Comparison of ENCODE assay signal across 8 cellular contexts in genomic region chr4:118278473-118279274, GRCh38.
DNase-seq lines count a peak whose midpoint lies in the region; ATAC-seq and TF ChIP-seq lines count a peak whose summit lies in the region.

No MANE protein-coding gene starts in this region.

- peak overlapping the region; percentile 90 to 97 for H3K9ac ChIP-seq in colonic mucosa (ENCODE audit: low read depth in 2 of 2, low read length in 2 of 2)

- TF ChIP-seq CTCF in BJ (IDR thresholded peaks at IDR 0.05; ENCODE audit: insufficient read depth, low read depth, low read length) (no peak), colonic mucosa (IDR thresholded peaks at IDR 0.05) (no peak)

- POLR2A ChIA-PET in BJ (lab: Charles Lee): no interaction called here

- peak; percentile 81 for ATAC-seq in HG03457 (IDR thresholded peaks at IDR 0.05; ENCODE audit: unreplicated experiment)

- H3K9me3 ChIP-seq in colonic mucosa: no peaks in the 10 kb centered on the region

- intact Hi-C loops in colonic mucosa (cut with DNase I): loop anchor here (10.0 kb wide), 2 partner anchors 204 to 556 kb away; partner anchors contain the start of gene SEC24D

- CTCF ChIA-PET in BJ (lab: Yijun Ruan, JAX): no interaction called here

- H3K4me1 ChIP-seq in colonic mucosa: no peaks in the 10 kb centered on the region

- peak; percentile 58 for DNase-seq in BJ (ENCODE audit: low read depth)
- DNase-seq in GM19240 (ENCODE audit: insufficient read length, low spot score): peak; percentile 76
- peak; percentile 78 to 90 for DNase-seq in NCI-H524 (lab: John Stamatoyannopoulos, UW)
- DNase-seq in activated CD4-positive, alpha-beta T cell treated with anti-CD3 and anti-CD28 coated beads for 4 hours: peak; percentile 99 to 100
- peak; percentile 98 for DNase-seq in colonic mucosa
- peak; percentile 97 to 98 for DNase-seq in stimulated activated CD4-positive, alpha-beta T cell treated with anti-CD3 and anti-CD28 coated beads, Interleukin-1b, Interleukin-23, amount 100 ng/mL, for 4 hours (ENCODE audit: low read depth in 2 of 2)

- H3K27ac ChIP-seq in colonic mucosa (peak overlapping the region; percentile 78), layer of hippocampus (ENCODE audit: low read depth, low read length) (peak overlapping the region; percentile 90)

- peaks cover 2% of the 10 kb centered on the region; the same call in 1 of the 2 replicates for H3K36me3 ChIP-seq in BJ (ENCODE audit: control insufficient read depth, insufficient read depth, low read length)
- no peaks in the 10 kb centered on the region for H3K36me3 ChIP-seq in colonic mucosa

- H3K4me3 ChIP-seq in BJ (ENCODE audit: low read depth, low read length) (peak overlapping the region; percentile 83), colonic mucosa (peak overlapping the region; percentile 64)

- H3K27me3 ChIP-seq in BJ (ENCODE audit: control insufficient read depth, insufficient read depth, low read length): no peaks in the 10 kb centered on the region; the same call in 1 of the 2 replicates
- H3K27me3 ChIP-seq in colonic mucosa: no peaks in the 10 kb centered on the region
- no peaks in the 10 kb centered on the region for H3K27me3 ChIP-seq in layer of hippocampus (ENCODE audit: control insufficient read depth, insufficient read depth, low read length)

Comparison
In these comparisons a context has a peak if more than half of its experiments do, and no peak if none do; other contexts are left out.
1. Peak in every context shown above with its lines: DNase-seq, ATAC-seq, H3K4me3 ChIP-seq and H3K27ac ChIP-seq.